In the genomic region with DNA sequence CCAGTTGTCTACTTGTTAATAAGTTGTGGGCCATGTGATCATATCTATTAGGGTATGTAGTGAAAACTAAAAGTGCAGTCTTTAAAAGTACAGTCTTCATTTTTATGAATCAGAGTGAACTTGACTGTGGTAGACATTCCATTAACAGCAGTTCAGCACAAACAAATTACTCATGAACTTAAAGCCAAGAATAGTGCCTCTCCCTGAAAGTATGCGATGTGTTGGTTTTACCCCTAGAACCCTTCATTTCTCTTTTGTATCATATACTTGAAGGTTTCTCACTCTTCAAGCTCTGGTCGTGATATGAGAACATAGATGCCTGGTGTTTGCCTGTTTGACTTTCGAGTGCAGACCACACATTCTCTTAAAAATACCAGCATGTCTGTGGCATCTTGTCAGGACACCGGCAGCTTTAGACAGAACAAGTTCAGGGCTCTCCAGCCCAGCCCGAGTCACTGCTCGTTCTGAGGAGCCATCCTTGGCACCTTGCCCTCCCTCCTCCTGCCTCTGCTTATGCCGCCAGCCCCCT, we compare ENCODE assay signal across 11 cellular contexts.
DNase-seq lines count a peak whose midpoint lies in the region; ATAC-seq and TF ChIP-seq lines count a peak whose summit lies in the region.
"Had no signal": no experiment of that assay in that cellular context is flagged by ENCODE, and none has a peak within 500 bp of the region (broad histone marks: within the 10 kb centered on the region; RNA-seq: fewer than 3 reads in every experiment).

No MANE protein-coding gene starts in this region.

- H3K9me3 ChIP-seq in Caco-2 = no peaks in the 10 kb centered on the region
- H3K9me3 ChIP-seq: BLaER1 had no signal

- TF ChIP-seq CTCF in choroid plexus epithelial cell (conservative IDR thresholded peaks at IDR 0.05; ENCODE audit: low read depth, low read length) (no peak), Caco-2 (IDR thresholded peaks at IDR 0.05; ENCODE audit: insufficient read depth in 1 of 2, low read depth in 1 of 2, low read length in 1 of 2, severe bottlenecking in 1 of 2, unreplicated experiment in 1 of 2) (no peak)

- H3K4me1 Mint-ChIP-seq in activated naive CD8-positive, alpha-beta T cell treated with anti-CD3 and anti-CD28 coated beads, Interleukin-2, amount 50 U/mL, for 24 hours = peaks cover 2% of the 10 kb centered on the region
- peaks cover 8% of the 10 kb centered on the region for H3K4me1 Mint-ChIP-seq in activated naive CD8-positive, alpha-beta T cell treated with anti-CD3 and anti-CD28 coated beads for 36 hours
- no peaks in the 10 kb centered on the region for H3K4me1 Mint-ChIP-seq in Caco-2 (ENCODE audit: low read depth, unreplicated experiment)
- H3K4me1 Mint-ChIP-seq: activated naive CD4-positive, alpha-beta T cell treated with anti-CD3 and anti-CD28 coated beads, Interleukin-2, amount 50 U/mL, for 24 hours had no signal

- no peaks in the 10 kb centered on the region for H3K36me3 ChIP-seq in Caco-2 (ENCODE audit: control insufficient read depth, insufficient read depth, low read length)

- no TSS peak for BruUV-seq in Caco-2 (replicated peaks; lab: Mats Ljungman, UMichigan)

- H3K27me3 ChIP-seq in Caco-2 (replicated peaks; ENCODE audit: control insufficient read depth, insufficient read depth, low read length) = no peaks in the 10 kb centered on the region
- H3K27me3 ChIP-seq: BLaER1 had no signal

- POLR2A ChIA-PET in Caco-2 (lab: Charles Lee) = no interaction called here

- peak; percentile 40 for ATAC-seq in activated naive CD8-positive, alpha-beta T cell treated with anti-CD3 and anti-CD28 coated beads, Interleukin-2, amount 50 U/mL, for 24 hours
- ATAC-seq in HG03066 (IDR thresholded peaks at IDR 0.05; ENCODE audit: low read depth, unreplicated experiment) = peak; percentile 56
- no peak for ATAC-seq in GM19397 (IDR thresholded peaks at IDR 0.05; ENCODE audit: unreplicated experiment)

- no peaks in the 10 kb centered on the region for H3K36me3 Mint-ChIP-seq in activated naive CD8-positive, alpha-beta T cell treated with anti-CD3 and anti-CD28 coated beads, Interleukin-2, amount 50 U/mL, for 24 hours (ENCODE audit: low read depth)
- H3K36me3 Mint-ChIP-seq in activated naive CD8-positive, alpha-beta T cell treated with anti-CD3 and anti-CD28 coated beads for 36 hours = peaks cover 2% of the 10 kb centered on the region
- H3K36me3 Mint-ChIP-seq in Caco-2 (ENCODE audit: insufficient read depth, unreplicated experiment) = no peaks in the 10 kb centered on the region

- no peak for DNase-seq in activated naive CD8-positive, alpha-beta T cell treated with anti-CD3 and anti-CD28 coated beads, Interleukin-2, amount 50 U/mL, for 24 hours
- no peak for DNase-seq in activated naive CD8-positive, alpha-beta T cell treated with anti-CD3 and anti-CD28 coated beads for 36 hours
- DNase-seq in choroid plexus epithelial cell (ENCODE audit: low read depth) (peak; percentile 88), smooth muscle cell of the brain vasculature (ENCODE audit: low read depth, low spot score) (peak; percentile 23), Caco-2 (no peak), ecto neural progenitor cell (ENCODE audit: low spot score) (no peak)
- DNase-seq: NCI-H2081 treated with DMSO at 0.1 percent for 48 hours had no signal

- no peaks in the 10 kb centered on the region for H3K27me3 Mint-ChIP-seq in activated naive CD8-positive, alpha-beta T cell treated with anti-CD3 and anti-CD28 coated beads, Interleukin-2, amount 50 U/mL, for 24 hours
- H3K27me3 Mint-ChIP-seq in activated naive CD8-positive, alpha-beta T cell treated with anti-CD3 and anti-CD28 coated beads for 36 hours = no peaks in the 10 kb centered on the region
- H3K27me3 Mint-ChIP-seq in Caco-2 (ENCODE audit: insufficient read depth, unreplicated experiment) = no peaks in the 10 kb centered on the region
- H3K27me3 Mint-ChIP-seq: activated naive CD4-positive, alpha-beta T cell treated with anti-CD3 and anti-CD28 coated beads, Interleukin-2, amount 50 U/mL, for 24 hours had no signal

- H3K4me1 ChIP-seq in Caco-2 = no peaks in the 10 kb centered on the region
- H3K4me1 ChIP-seq: BLaER1 had no signal

- no peak overlapping the region for H3K4me3 Mint-ChIP-seq in activated naive CD8-positive, alpha-beta T cell treated with anti-CD3 and anti-CD28 coated beads, Interleukin-2, amount 50 U/mL, for 24 hours
- H3K4me3 Mint-ChIP-seq in activated naive CD8-positive, alpha-beta T cell treated with anti-CD3 and anti-CD28 coated beads for 36 hours = no peak overlapping the region
- no peak overlapping the region for H3K4me3 Mint-ChIP-seq in Caco-2 (ENCODE audit: unreplicated experiment)
- H3K4me3 Mint-ChIP-seq: activated naive CD4-positive, alpha-beta T cell treated with anti-CD3 and anti-CD28 coated beads, Interleukin-2, amount 50 U/mL, for 24 hours had no signal

- CTCF ChIA-PET in Caco-2 (lab: Charles Lee) = no interaction called here

- H3K27ac Mint-ChIP-seq in activated naive CD8-positive, alpha-beta T cell treated with anti-CD3 and anti-CD28 coated beads, Interleukin-2, amount 50 U/mL, for 24 hours = peak overlapping the region; percentile 0
- H3K27ac Mint-ChIP-seq in activated naive CD8-positive, alpha-beta T cell treated with anti-CD3 and anti-CD28 coated beads for 36 hours = no peak overlapping the region
- no peak overlapping the region for H3K27ac Mint-ChIP-seq in Caco-2 (ENCODE audit: unreplicated experiment)
- H3K27ac Mint-ChIP-seq: activated naive CD4-positive, alpha-beta T cell treated with anti-CD3 and anti-CD28 coated beads, Interleukin-2, amount 50 U/mL, for 24 hours had no signal

- no peak overlapping the region for H3K4me3 ChIP-seq in choroid plexus epithelial cell (ENCODE audit: low read depth, low read length)
- H3K4me3 ChIP-seq in Caco-2 (ENCODE audit: low read depth, low read length) = no peak overlapping the region
- H3K4me3 ChIP-seq: BLaER1 had no signal

- intact Hi-C loops in Caco-2 (cut with micrococcal nuclease; ENCODE audit: unreplicated experiment) = no loop called here

- H3K9me3 Mint-ChIP-seq in activated naive CD8-positive, alpha-beta T cell treated with anti-CD3 and anti-CD28 coated beads, Interleukin-2, amount 50 U/mL, for 24 hours = no peaks in the 10 kb centered on the region
- no peaks in the 10 kb centered on the region for H3K9me3 Mint-ChIP-seq in activated naive CD8-positive, alpha-beta T cell treated with anti-CD3 and anti-CD28 coated beads for 36 hours
- H3K9me3 Mint-ChIP-seq in Caco-2 (ENCODE audit: unreplicated experiment) = no peaks in the 10 kb centered on the region
- H3K9me3 Mint-ChIP-seq: activated naive CD4-positive, alpha-beta T cell treated with anti-CD3 and anti-CD28 coated beads, Interleukin-2, amount 50 U/mL, for 24 hours had no signal

Comparison
In these comparisons a context has a peak if more than half of its experiments do, and no peak if none do; other contexts are left out.
1. DNase-seq: peak in choroid plexus epithelial cell (single experiment) and smooth muscle cell of the brain vasculature (single experiment); none in activated naive CD8-positive, alpha-beta T cell treated with anti-CD3 and anti-CD28 coated beads, Interleukin-2, amount 50 U/mL, for 24 hours (single experiment), activated naive CD8-positive, alpha-beta T cell treated with anti-CD3 and anti-CD28 coated beads for 36 hours (single experiment), Caco-2 (0 of 2) and ecto neural progenitor cell (single experiment).